ENCODE assay signal across 2 cellular contexts in genomic region chr3:4641863-4642262, GRCh38.
TF ChIP-seq lines count a peak whose summit lies in the region.

No MANE protein-coding gene starts in this region.

TF ChIP-seq in HepG2, 621 proteins besides CTCF, POLR2A, EP300 and RAD21:
- no peak for TF ChIP-seq SMC3 (IDR thresholded peaks at IDR 0.05; ENCODE audit: low read length)
- peak; percentile 43 to 66 for TF ChIP-seq MAFK (conservative IDR thresholded peaks at IDR 0.05 in 1 of 2, IDR thresholded peaks at IDR 0.05 in 1 of 2; ENCODE audit: low read length in 2 of 2)
- TF ChIP-seq ZFP82 (CRISPR knock-in tag; IDR thresholded peaks at IDR 0.05; ENCODE audit: borderline replicate concordance), result no peak
- peak; percentile 40; the same call in 1 of the 2 replicates for TF ChIP-seq MAFF (IDR thresholded peaks at IDR 0.05; ENCODE audit: low read depth, low read length)

TF ChIP-seq in H1, 55 proteins besides CTCF, POLR2A, EP300 and RAD21:
- TF ChIP-seq HDAC2 (IDR thresholded peaks at IDR 0.05; ENCODE audit: borderline replicate concordance in 1 of 2, low read depth in 2 of 2, low read length in 2 of 2) (no peak), SAP30 (IDR thresholded peaks at IDR 0.05; ENCODE audit: insufficient read depth, insufficient replicate concordance, low read length) (no peak), SRF (IDR thresholded peaks at IDR 0.05; ENCODE audit: low read depth, low read length) (no peak), ASH2L (IDR thresholded peaks at IDR 0.05; ENCODE audit: low read length) (no peak), CTBP2 (IDR thresholded peaks at IDR 0.05; ENCODE audit: borderline replicate concordance, insufficient read depth, insufficient read length, low read length) (no peak), GTF2F1 (IDR thresholded peaks at IDR 0.05; ENCODE audit: borderline replicate concordance, low read depth, low read length) (no peak), TAF1 (IDR thresholded peaks at IDR 0.05; ENCODE audit: low read depth, low read length) (no peak), SUZ12 (IDR thresholded peaks at IDR 0.05; ENCODE audit: low read length) (no peak), HDAC6 (IDR thresholded peaks at IDR 0.05; ENCODE audit: low read depth, low read length) (no peak), CBX5 (IDR thresholded peaks at IDR 0.05; ENCODE audit: low read depth, low read length) (no peak)
TF ChIP-seq in H1: peak in this region for 0.
